In the genomic region with DNA sequence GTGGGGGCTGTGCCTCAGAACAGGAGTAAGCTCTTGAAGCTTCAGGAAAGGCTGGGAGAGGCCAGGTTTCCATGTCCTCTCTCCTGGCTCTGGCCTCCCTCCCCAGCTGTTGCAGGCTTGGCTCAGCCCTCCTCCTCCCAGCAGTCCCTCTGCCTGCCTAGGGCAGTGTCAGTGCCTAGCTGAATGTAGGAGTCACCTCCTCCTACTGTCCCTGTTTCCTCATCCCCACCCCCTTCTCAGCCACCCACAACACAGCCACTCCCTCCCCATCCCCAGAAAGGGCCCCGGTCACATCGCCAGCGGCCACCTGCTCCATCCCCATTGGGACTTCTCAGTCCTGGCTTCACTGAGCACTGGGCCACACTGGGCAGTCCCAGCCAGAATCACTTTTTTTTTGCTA, we compare ENCODE assay signal across 17 cellular contexts. TPM values are rescaled to one million over a fixed set of nuclear protein-coding genes. Genes with fewer than 3 reads are reported as not detected.
A peak's percentile ranks its signal among the peaks of the same experiment; 100 is the strongest.
DNase-seq lines count a peak whose midpoint lies in the region; ATAC-seq and TF ChIP-seq lines count a peak whose summit lies in the region.
"Had no signal": no experiment of that assay in that cellular context is flagged by ENCODE, and none has a peak within 500 bp of the region (broad histone marks: within the 10 kb centered on the region; RNA-seq: fewer than 3 reads in every experiment).

No MANE protein-coding gene starts in this region.

- H3K27ac Mint-ChIP-seq in CD4-positive, alpha-beta T cell: no peak overlapping the region
- H3K27ac Mint-ChIP-seq: activated naive CD8-positive, alpha-beta T cell had no signal

- no peaks in the 10 kb centered on the region for H3K27me3 ChIP-seq in BLaER1
- peaks cover 0 to 17% of the 10 kb centered on the region in 2 donors for H3K27me3 ChIP-seq in Peyer's patch
- peaks cover 32% of the 10 kb centered on the region for H3K27me3 ChIP-seq in CD4-positive, alpha-beta T cell (ENCODE audit: control insufficient read depth, insufficient read depth, low read length)

- TF ChIP-seq POLR2A in Peyer's patch (IDR thresholded peaks at IDR 0.05): no peak

- no peaks in the 10 kb centered on the region for H3K36me3 Mint-ChIP-seq in CD4-positive, alpha-beta T cell (ENCODE audit: low read depth)
- H3K36me3 Mint-ChIP-seq: activated naive CD8-positive, alpha-beta T cell had no signal

- H3K4me3 ChIP-seq in BLaER1: no peak overlapping the region
- no peak overlapping the region for H3K4me3 ChIP-seq in Peyer's patch

- no peaks in the 10 kb centered on the region for H3K9me3 Mint-ChIP-seq in CD4-positive, alpha-beta T cell

- peak; percentile 68 for ATAC-seq in left ventricle myocardium superior
- no peak for ATAC-seq in CD4-positive, alpha-beta T cell (ENCODE audit: poor library complexity)
- ATAC-seq: activated CD4-positive, CD25-positive, alpha-beta regulatory T cell treated with anti-CD3 and anti-CD28 coated beads, Interleukin-2, amount 50 U/mL, for 24 hours; PC-3 had no signal

- H3K4me1 ChIP-seq in BLaER1 (peaks cover 33% of the 10 kb centered on the region), Peyer's patch (peaks cover 0 to 11% (median 0%) of the 10 kb centered on the region in 4 donors)

- intact Hi-C loops in left ventricle myocardium superior (cut with micrococcal nuclease): no loop called here
- intact Hi-C loops in posterior vena cava (cut with DNase I): loop anchor here in 1 of 2 donors (5.0 kb wide), 1 partner anchor 52 kb away; no protein-coding TSS in a partner anchor
- intact Hi-C loops in CD4-positive, alpha-beta T cell (cut with DNase I, micrococcal nuclease): no loop called here

- H3K4me1 Mint-ChIP-seq in CD4-positive, alpha-beta T cell (ENCODE audit: low read depth): no peaks in the 10 kb centered on the region

- H4K20me1 ChIP-seq in BLaER1: no peaks in the 10 kb centered on the region

- H3K27me3 Mint-ChIP-seq in CD4-positive, alpha-beta T cell: peaks cover 62% of the 10 kb centered on the region

- POLR2A ChIA-PET in CD4-positive, alpha-beta T cell (lab: Charles Lee): no interaction called here

- peak in 2 of 3 donors; percentile 30 to 53 for DNase-seq in Peyer's patch
- peak; percentile 83 for DNase-seq in left ventricle myocardium superior
- DNase-seq in posterior vena cava (ENCODE audit: low spot score): peak; percentile 80
- DNase-seq in activated gamma-delta T cell (lab: John Stamatoyannopoulos, UW): no peak
- no peak for DNase-seq in superior temporal gyrus (ENCODE audit: extremely low spot score)
- DNase-seq in NCI-H2196 treated with DMSO at 0.1 percent for 48 hours (lab: John Stamatoyannopoulos, UW; ENCODE audit: unreplicated experiment): no peak
- no peak for DNase-seq in CD4-positive, alpha-beta T cell
- DNase-seq: DMS79 treated with DMSO at 0.1 percent for 48 hours, H7, KBM-7, NCI-H1417 treated with DMSO at 0.1 percent for 48 hours, NCI-H510A, PC-3, retina had no signal

- 0 out of 2 replicates have a peak, but pooled peaks cover under 1% of the 10 kb centered on the region for H3K9me3 ChIP-seq in BLaER1
- H3K9me3 ChIP-seq in Peyer's patch: no peaks in the 10 kb centered on the region
- no peaks in the 10 kb centered on the region for H3K9me3 ChIP-seq in CD4-positive, alpha-beta T cell (ENCODE audit: control insufficient read depth, low read length)

- H3K36me3 ChIP-seq in BLaER1 (no peaks in the 10 kb centered on the region), Peyer's patch (no peaks in the 10 kb centered on the region)

- H3K9ac ChIP-seq in BLaER1: no peak overlapping the region

- H3K4me3 Mint-ChIP-seq in CD4-positive, alpha-beta T cell: no peak overlapping the region
- H3K4me3 Mint-ChIP-seq: activated naive CD8-positive, alpha-beta T cell had no signal

- H3K27ac ChIP-seq in BLaER1 (no peak overlapping the region), Peyer's patch (no peak overlapping the region)
- H3K27ac ChIP-seq in CD4-positive, alpha-beta T cell (ENCODE audit: low read depth, low read length): no peak overlapping the region

- peak overlapping the region; percentile 62 for H3K4me2 ChIP-seq in BLaER1

- no peak for TF ChIP-seq CTCF in Peyer's patch (IDR thresholded peaks at IDR 0.05)
- no peak for TF ChIP-seq CTCF in CD4-positive, alpha-beta T cell (IDR thresholded peaks at IDR 0.05)

- CTCF ChIA-PET in CD4-positive, alpha-beta T cell (lab: Charles Lee): no interaction called here

RNA-seq across cellular contexts. Expression of a gene that starts 2.9 kb away (rescaled TPM):
- total RNA-seq in Peyer's patch (100 to 1,000 TPM in 3 of 4 donors, 10 to 100 TPM in 1; 29.8 to 162 (median 136) TPM), left ventricle myocardium superior (93.3 TPM), posterior vena cava (1,000 to 10,000 TPM in 1 of 2 donors, 100 to 1,000 TPM in 1; 608 to 1,210 TPM)
- total RNA-seq in CD4-positive, alpha-beta T cell: not detected

Comparison
In these comparisons a context has a peak if more than half of its experiments do, and no peak if none do; other contexts are left out.
1. DNase-seq: peak in Peyer's patch (2 of 3), left ventricle myocardium superior (single experiment) and posterior vena cava (single experiment); none in activated gamma-delta T cell (single experiment), superior temporal gyrus (single experiment), NCI-H2196 treated with DMSO at 0.1 percent for 48 hours (single experiment) and CD4-positive, alpha-beta T cell (0 of 10).
2. RNA of a gene that starts 2.9 kb away (total RNA-seq): 608 to 1,210 TPM in posterior vena cava, 29.8 to 162 TPM in Peyer's patch and 93.3 TPM in left ventricle myocardium superior (single experiment); not detected in CD4-positive, alpha-beta T cell; every median in the first group is over 10 times any median in the second.